1 cellular context compared by ENCODE assay signal in the genomic region with DNA sequence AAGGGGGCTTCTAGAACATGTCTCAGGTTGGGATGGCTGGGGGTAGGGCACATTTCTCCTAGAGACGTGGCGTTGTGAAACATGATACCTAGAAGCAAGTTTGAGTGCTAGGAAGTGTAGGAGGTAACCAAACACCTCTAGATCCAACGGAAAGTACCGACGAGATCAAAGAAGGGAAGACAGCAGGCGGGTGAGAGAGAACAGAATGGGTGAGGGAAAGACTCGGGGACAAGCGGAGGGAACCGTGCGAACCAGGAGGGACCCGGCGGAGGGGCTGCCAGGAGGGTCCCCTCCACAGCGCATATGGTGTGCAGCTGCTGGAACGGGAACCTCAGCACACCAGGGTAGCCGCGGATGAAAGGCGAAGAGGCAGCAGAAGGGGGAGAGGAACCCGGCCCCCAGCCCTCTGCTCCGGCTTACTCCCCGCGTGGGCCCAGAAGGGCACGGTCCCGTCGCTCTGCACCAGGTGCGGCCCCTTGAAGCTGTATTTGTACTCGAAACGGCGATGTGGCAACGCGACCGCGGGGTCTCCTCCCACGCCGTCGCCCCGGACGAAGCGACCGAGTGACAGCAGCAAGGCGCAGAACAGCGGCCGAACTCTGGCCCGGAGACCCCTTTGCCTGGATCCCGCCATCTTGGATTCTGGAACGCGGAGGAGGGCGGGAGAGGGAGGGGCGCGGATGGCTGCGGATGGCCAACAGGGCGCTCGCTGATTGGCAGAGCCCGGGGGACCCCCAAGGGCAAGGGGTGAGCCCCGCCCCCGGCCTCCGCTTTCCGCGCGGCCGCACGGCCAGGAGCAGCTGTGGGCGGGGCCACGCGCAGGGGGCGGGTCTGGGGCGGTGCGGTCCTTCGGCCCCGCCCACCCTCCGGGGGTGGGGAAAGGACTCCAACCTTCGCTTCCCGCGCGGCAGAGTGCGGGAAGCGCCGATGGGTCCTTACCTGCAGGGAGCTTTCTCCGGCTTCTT.
TF ChIP-seq lines count a peak whose summit lies in the region.

A gene with protein sequence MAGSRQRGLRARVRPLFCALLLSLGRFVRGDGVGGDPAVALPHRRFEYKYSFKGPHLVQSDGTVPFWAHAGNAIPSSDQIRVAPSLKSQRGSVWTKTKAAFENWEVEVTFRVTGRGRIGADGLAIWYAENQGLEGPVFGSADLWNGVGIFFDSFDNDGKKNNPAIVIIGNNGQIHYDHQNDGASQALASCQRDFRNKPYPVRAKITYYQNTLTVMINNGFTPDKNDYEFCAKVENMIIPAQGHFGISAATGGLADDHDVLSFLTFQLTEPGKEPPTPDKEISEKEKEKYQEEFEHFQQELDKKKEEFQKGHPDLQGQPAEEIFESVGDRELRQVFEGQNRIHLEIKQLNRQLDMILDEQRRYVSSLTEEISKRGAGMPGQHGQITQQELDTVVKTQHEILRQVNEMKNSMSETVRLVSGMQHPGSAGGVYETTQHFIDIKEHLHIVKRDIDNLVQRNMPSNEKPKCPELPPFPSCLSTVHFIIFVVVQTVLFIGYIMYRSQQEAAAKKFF (minus strand): TSS at position 655 of the 965 bp plus-strand sequence. CDS start 21 bp downstream, at position 634.

TF ChIP-seq in HEK293, 187 proteins besides CTCF, POLR2A, EP300 and RAD21 (continued from another document and continues in another):
- no peak for TF ChIP-seq ZNF394 (tag by site-specific recombination; IDR thresholded peaks at IDR 0.05; ENCODE audit: borderline replicate concordance)
- TF ChIP-seq ZBTB21 (tag by site-specific recombination; IDR thresholded peaks at IDR 0.05): no peak
- TF ChIP-seq, protein P1, sequence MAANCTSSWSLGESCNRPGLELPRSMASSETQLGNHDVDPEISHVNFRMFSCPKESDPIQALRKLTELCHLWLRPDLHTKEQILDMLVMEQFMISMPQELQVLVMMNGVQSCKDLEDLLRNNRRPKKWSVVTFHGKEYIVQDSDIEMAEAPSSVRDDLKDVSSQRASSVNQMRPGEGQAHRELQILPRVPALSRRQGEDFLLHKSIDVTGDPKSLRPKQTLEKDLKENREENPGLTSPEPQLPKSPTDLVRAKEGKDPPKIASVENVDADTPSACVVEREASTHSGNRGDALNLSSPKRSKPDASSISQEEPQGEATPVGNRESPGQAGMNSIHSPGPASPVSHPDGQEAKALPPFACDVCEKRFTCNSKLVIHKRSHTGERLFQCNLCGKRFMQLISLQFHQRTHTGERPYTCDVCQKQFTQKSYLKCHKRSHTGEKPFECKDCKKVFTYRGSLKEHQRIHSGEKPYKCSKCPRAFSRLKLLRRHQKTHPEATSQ (tag by site-specific recombination; IDR thresholded peaks at IDR 0.05): no peak; the same call in 1 of the 2 replicates
- TF ChIP-seq, protein P2, sequence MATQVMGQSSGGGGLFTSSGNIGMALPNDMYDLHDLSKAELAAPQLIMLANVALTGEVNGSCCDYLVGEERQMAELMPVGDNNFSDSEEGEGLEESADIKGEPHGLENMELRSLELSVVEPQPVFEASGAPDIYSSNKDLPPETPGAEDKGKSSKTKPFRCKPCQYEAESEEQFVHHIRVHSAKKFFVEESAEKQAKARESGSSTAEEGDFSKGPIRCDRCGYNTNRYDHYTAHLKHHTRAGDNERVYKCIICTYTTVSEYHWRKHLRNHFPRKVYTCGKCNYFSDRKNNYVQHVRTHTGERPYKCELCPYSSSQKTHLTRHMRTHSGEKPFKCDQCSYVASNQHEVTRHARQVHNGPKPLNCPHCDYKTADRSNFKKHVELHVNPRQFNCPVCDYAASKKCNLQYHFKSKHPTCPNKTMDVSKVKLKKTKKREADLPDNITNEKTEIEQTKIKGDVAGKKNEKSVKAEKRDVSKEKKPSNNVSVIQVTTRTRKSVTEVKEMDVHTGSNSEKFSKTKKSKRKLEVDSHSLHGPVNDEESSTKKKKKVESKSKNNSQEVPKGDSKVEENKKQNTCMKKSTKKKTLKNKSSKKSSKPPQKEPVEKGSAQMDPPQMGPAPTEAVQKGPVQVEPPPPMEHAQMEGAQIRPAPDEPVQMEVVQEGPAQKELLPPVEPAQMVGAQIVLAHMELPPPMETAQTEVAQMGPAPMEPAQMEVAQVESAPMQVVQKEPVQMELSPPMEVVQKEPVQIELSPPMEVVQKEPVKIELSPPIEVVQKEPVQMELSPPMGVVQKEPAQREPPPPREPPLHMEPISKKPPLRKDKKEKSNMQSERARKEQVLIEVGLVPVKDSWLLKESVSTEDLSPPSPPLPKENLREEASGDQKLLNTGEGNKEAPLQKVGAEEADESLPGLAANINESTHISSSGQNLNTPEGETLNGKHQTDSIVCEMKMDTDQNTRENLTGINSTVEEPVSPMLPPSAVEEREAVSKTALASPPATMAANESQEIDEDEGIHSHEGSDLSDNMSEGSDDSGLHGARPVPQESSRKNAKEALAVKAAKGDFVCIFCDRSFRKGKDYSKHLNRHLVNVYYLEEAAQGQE (tag by site-specific recombination; IDR thresholded peaks at IDR 0.05): peak; percentile 46; the same call in 1 of the 2 replicates
- no peak for TF ChIP-seq OVOL3 (tag by site-specific recombination; IDR thresholded peaks at IDR 0.05)
- TF ChIP-seq, protein P3, sequence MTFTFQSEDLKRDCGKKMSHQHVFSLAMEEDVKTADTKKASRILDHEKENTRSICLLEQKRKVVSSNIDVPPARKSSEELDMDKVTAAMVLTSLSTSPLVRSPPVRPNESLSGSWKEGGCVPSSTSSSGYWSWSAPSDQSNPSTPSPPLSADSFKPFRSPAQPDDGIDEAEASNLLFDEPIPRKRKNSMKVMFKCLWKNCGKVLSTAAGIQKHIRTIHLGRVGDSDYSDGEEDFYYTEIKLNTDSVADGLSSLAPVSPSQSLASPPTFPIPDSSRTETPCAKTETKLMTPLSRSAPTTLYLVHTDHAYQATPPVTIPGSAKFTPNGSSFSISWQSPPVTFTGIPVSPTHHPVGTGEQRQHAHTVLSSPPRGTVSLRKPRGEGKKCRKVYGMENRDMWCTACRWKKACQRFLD (tag by site-specific recombination; IDR thresholded peaks at IDR 0.05): no peak
- TF ChIP-seq ZBTB17 (tag by site-specific recombination; IDR thresholded peaks at IDR 0.05): peak; percentile 33
- TF ChIP-seq, protein P4, sequence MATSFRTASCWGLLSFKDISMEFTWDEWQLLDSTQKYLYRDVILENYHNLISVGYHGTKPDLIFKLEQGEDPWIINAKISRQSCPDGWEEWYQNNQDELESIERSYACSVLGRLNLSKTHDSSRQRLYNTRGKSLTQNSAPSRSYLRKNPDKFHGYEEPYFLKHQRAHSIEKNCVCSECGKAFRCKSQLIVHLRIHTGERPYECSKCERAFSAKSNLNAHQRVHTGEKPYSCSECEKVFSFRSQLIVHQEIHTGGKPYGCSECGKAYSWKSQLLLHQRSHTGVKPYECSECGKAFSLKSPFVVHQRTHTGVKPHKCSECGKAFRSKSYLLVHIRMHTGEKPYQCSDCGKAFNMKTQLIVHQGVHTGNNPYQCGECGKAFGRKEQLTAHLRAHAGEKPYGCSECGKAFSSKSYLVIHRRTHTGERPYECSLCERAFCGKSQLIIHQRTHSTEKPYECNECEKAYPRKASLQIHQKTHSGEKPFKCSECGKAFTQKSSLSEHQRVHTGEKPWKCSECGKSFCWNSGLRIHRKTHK (tag by site-specific recombination; IDR thresholded peaks at IDR 0.05): no peak
- TF ChIP-seq, protein P5, sequence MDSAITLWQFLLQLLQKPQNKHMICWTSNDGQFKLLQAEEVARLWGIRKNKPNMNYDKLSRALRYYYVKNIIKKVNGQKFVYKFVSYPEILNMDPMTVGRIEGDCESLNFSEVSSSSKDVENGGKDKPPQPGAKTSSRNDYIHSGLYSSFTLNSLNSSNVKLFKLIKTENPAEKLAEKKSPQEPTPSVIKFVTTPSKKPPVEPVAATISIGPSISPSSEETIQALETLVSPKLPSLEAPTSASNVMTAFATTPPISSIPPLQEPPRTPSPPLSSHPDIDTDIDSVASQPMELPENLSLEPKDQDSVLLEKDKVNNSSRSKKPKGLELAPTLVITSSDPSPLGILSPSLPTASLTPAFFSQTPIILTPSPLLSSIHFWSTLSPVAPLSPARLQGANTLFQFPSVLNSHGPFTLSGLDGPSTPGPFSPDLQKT (IDR thresholded peaks at IDR 0.05; ENCODE audit: borderline replicate concordance, low read depth, low read length): no peak
- no peak for TF ChIP-seq ZNF19 (tag by site-specific recombination; IDR thresholded peaks at IDR 0.05; ENCODE audit: low read depth)
- no peak for TF ChIP-seq ZNF48 (tag by site-specific recombination; IDR thresholded peaks at IDR 0.05)
- TF ChIP-seq ZNF521 (tag by site-specific recombination; IDR thresholded peaks at IDR 0.05): no peak
- no peak for TF ChIP-seq ZNF677 (tag by site-specific recombination; IDR thresholded peaks at IDR 0.05)
- no peak for TF ChIP-seq ZFP3 (tag by site-specific recombination; IDR thresholded peaks at IDR 0.05; ENCODE audit: low read depth)
- TF ChIP-seq, protein P6, sequence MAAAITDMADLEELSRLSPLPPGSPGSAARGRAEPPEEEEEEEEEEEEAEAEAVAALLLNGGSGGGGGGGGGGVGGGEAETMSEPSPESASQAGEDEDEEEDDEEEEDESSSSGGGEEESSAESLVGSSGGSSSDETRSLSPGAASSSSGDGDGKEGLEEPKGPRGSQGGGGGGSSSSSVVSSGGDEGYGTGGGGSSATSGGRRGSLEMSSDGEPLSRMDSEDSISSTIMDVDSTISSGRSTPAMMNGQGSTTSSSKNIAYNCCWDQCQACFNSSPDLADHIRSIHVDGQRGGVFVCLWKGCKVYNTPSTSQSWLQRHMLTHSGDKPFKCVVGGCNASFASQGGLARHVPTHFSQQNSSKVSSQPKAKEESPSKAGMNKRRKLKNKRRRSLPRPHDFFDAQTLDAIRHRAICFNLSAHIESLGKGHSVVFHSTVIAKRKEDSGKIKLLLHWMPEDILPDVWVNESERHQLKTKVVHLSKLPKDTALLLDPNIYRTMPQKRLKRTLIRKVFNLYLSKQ (tag by site-specific recombination; IDR thresholded peaks at IDR 0.05; ENCODE audit: borderline replicate concordance): no peak
- peak; percentile 80; the same call in 1 of the 2 replicates for TF ChIP-seq ZNF792 (tag by site-specific recombination; IDR thresholded peaks at IDR 0.05)
- 0 out of 2 replicates have a peak, but pooled peaks have one; percentile 34 for TF ChIP-seq ZEB2 (tag by site-specific recombination; IDR thresholded peaks at IDR 0.05)
- TF ChIP-seq ZNF76 (tag by site-specific recombination; IDR thresholded peaks at IDR 0.05; ENCODE audit: borderline replicate concordance, low read depth): peak; percentile 87
- TF ChIP-seq ZNF621 (tag by site-specific recombination; IDR thresholded peaks at IDR 0.05): no peak
- TF ChIP-seq KLF9 (tag by site-specific recombination; IDR thresholded peaks at IDR 0.05; ENCODE audit: low read depth): peak; percentile 87
- TF ChIP-seq, protein P7, sequence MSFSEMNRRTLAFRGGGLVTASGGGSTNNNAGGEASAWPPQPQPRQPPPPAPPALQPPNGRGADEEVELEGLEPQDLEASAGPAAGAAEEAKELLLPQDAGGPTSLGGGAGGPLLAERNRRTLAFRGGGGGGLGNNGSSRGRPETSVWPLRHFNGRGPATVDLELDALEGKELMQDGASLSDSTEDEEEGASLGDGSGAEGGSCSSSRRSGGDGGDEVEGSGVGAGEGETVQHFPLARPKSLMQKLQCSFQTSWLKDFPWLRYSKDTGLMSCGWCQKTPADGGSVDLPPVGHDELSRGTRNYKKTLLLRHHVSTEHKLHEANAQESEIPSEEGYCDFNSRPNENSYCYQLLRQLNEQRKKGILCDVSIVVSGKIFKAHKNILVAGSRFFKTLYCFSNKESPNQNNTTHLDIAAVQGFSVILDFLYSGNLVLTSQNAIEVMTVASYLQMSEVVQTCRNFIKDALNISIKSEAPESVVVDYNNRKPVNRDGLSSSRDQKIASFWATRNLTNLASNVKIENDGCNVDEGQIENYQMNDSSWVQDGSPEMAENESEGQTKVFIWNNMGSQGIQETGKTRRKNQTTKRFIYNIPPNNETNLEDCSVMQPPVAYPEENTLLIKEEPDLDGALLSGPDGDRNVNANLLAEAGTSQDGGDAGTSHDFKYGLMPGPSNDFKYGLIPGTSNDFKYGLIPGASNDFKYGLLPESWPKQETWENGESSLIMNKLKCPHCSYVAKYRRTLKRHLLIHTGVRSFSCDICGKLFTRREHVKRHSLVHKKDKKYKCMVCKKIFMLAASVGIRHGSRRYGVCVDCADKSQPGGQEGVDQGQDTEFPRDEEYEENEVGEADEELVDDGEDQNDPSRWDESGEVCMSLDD (tag by site-specific recombination; IDR thresholded peaks at IDR 0.05): peak; percentile 59; the same call in 1 of the 2 replicates
- peak; percentile 93 for TF ChIP-seq FEZF1 (tag by site-specific recombination; IDR thresholded peaks at IDR 0.05)
- TF ChIP-seq ZNF791 (tag by site-specific recombination; IDR thresholded peaks at IDR 0.05): no peak
- peak; percentile 65 for TF ChIP-seq ZNF777 (tag by site-specific recombination; IDR thresholded peaks at IDR 0.05; ENCODE audit: borderline replicate concordance)
- peak; percentile 75; the same call in 1 of the 2 replicates for TF ChIP-seq ZNF776 (tag by site-specific recombination; IDR thresholded peaks at IDR 0.05; ENCODE audit: borderline replicate concordance)
- no peak for TF ChIP-seq ZNF350 (tag by site-specific recombination; IDR thresholded peaks at IDR 0.05)
- peak; percentile 84 for TF ChIP-seq TCF7L2 (IDR thresholded peaks at IDR 0.05; ENCODE audit: borderline replicate concordance, low read depth, low read length)
- TF ChIP-seq ZNF266 (tag by site-specific recombination; IDR thresholded peaks at IDR 0.05; ENCODE audit: low read depth): 0 out of 2 replicates have a peak, but pooled peaks have one; percentile 10
- TF ChIP-seq, protein P8, sequence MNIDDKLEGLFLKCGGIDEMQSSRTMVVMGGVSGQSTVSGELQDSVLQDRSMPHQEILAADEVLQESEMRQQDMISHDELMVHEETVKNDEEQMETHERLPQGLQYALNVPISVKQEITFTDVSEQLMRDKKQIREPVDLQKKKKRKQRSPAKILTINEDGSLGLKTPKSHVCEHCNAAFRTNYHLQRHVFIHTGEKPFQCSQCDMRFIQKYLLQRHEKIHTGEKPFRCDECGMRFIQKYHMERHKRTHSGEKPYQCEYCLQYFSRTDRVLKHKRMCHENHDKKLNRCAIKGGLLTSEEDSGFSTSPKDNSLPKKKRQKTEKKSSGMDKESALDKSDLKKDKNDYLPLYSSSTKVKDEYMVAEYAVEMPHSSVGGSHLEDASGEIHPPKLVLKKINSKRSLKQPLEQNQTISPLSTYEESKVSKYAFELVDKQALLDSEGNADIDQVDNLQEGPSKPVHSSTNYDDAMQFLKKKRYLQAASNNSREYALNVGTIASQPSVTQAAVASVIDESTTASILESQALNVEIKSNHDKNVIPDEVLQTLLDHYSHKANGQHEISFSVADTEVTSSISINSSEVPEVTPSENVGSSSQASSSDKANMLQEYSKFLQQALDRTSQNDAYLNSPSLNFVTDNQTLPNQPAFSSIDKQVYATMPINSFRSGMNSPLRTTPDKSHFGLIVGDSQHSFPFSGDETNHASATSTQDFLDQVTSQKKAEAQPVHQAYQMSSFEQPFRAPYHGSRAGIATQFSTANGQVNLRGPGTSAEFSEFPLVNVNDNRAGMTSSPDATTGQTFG (tag by site-specific recombination; IDR thresholded peaks at IDR 0.05; ENCODE audit: borderline replicate concordance): no peak
- TF ChIP-seq, protein P9, sequence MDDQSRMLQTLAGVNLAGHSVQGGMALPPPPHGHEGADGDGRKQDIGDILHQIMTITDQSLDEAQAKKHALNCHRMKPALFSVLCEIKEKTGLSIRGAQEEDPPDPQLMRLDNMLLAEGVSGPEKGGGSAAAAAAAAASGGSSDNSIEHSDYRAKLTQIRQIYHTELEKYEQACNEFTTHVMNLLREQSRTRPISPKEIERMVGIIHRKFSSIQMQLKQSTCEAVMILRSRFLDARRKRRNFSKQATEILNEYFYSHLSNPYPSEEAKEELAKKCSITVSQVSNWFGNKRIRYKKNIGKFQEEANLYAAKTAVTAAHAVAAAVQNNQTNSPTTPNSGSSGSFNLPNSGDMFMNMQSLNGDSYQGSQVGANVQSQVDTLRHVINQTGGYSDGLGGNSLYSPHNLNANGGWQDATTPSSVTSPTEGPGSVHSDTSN (CRISPR knock-in tag; IDR thresholded peaks at IDR 0.05): no peak
- TF ChIP-seq ZNF747 (tag by site-specific recombination; IDR thresholded peaks at IDR 0.05): no peak
- peak; percentile 37; the same call in 1 of the 2 replicates for TF ChIP-seq ZNF629 (tag by site-specific recombination; IDR thresholded peaks at IDR 0.05)
- TF ChIP-seq ZNF501 (tag by site-specific recombination; IDR thresholded peaks at IDR 0.05): peak; percentile 97
- no peak for TF ChIP-seq MYNN (tag by site-specific recombination; IDR thresholded peaks at IDR 0.05; ENCODE audit: borderline replicate concordance)
